ENCODE assay signal across 17 cellular contexts in genomic region chr12:123067654-123068053, GRCh38.
DNase-seq lines count a peak whose midpoint lies in the region; ATAC-seq and TF ChIP-seq lines count a peak whose summit lies in the region.
"Had no signal": no experiment of that assay in that cellular context is flagged by ENCODE, and none has a peak within 500 bp of the region (broad histone marks: within the 10 kb centered on the region; RNA-seq: fewer than 3 reads in every experiment).

No MANE protein-coding gene starts in this region.

- H3K4me1 Mint-ChIP-seq in natural killer cell: peaks cover 63 to 69% of the 10 kb centered on the region in 2 donors
- H3K4me1 Mint-ChIP-seq: H9 had no signal

- peak overlapping the region; percentile 83 to 84 for H3K27ac Mint-ChIP-seq in natural killer cell
- H3K27ac Mint-ChIP-seq: CD4-positive, alpha-beta T cell had no signal

- DNase-seq in G401 (ENCODE audit: low spot score) (peak; percentile 80), MV-4-11 (lab: John Stamatoyannopoulos, UW) (peak; percentile 71), choroid plexus epithelial cell (ENCODE audit: low read depth) (peak; percentile 51), natural killer cell (no peak), NCI-H187 (lab: John Stamatoyannopoulos, UW) (no peak), NK-92 (lab: John Stamatoyannopoulos, UW; ENCODE audit: unreplicated experiment) (no peak)
- DNase-seq: Calu3; CD4-positive, alpha-beta T cell; DMS53; H9; IMR-90; NCI-H1417; NCI-H1930; NCI-H446; PC-9 had no signal

- H3K9me3 Mint-ChIP-seq in natural killer cell: no peaks in the 10 kb centered on the region
- H3K9me3 Mint-ChIP-seq: CD4-positive, alpha-beta T cell; H9 had no signal

- no peak overlapping the region for H3K4me3 ChIP-seq in choroid plexus epithelial cell (ENCODE audit: low read depth, low read length)
- H3K4me3 ChIP-seq: PC-9, SK-N-MC had no signal

- H3K36me3 Mint-ChIP-seq in natural killer cell: no peaks in the 10 kb centered on the region

- intact Hi-C loops in natural killer cell (cut with micrococcal nuclease): no loop called here

- H3K4me3 Mint-ChIP-seq in natural killer cell: peak overlapping the region; percentile 65
- H3K4me3 Mint-ChIP-seq: CD4-positive, alpha-beta T cell; H9 had no signal

- in situ Hi-C loops in G401 (cut with HindIII; ENCODE audit: low sequenced_read_pairs): no loop called here

- TF ChIP-seq CTCF in choroid plexus epithelial cell (conservative IDR thresholded peaks at IDR 0.05; ENCODE audit: low read depth, low read length): no peak
- TF ChIP-seq CTCF in natural killer cell (IDR thresholded peaks at IDR 0.05): no peak

- ATAC-seq in natural killer cell (peak; percentile 36 to 49 (median 43)), HG02571 (IDR thresholded peaks at IDR 0.05; ENCODE audit: unreplicated experiment) (no peak)

- no peaks in the 10 kb centered on the region for H3K27me3 Mint-ChIP-seq in natural killer cell (ENCODE audit: low read depth in 2 of 2)
- H3K27me3 Mint-ChIP-seq: CD4-positive, alpha-beta T cell had no signal

Comparison
In these comparisons a context has a peak if more than half of its experiments do, and no peak if none do; other contexts are left out.
1. DNase-seq: peak in G401 (single experiment), MV-4-11 (single experiment) and choroid plexus epithelial cell (single experiment); none in natural killer cell (single experiment), NCI-H187 (0 of 2) and NK-92 (single experiment).